Comparison of ENCODE assay signal across 9 cellular contexts in genomic region chr2:175251425-175252041, GRCh38.
A peak's percentile ranks its signal among the peaks of the same experiment; 100 is the strongest.
DNase-seq lines count a peak whose midpoint lies in the region; ATAC-seq, FAIRE-seq and TF ChIP-seq lines count a peak whose summit lies in the region.
"Had no signal": no experiment of that assay in that cellular context is flagged by ENCODE, and none has a peak within 500 bp of the region (broad histone marks: within the 10 kb centered on the region; RNA-seq: fewer than 3 reads in every experiment).

No MANE protein-coding gene starts in this region.

- no peak overlapping the region for H2BK15ac ChIP-seq in IMR-90 (ENCODE audit: low read depth, low read length)

- peak; percentile 62 for ATAC-seq in IMR-90 (ENCODE audit: low read depth)

- H2BK5ac ChIP-seq in IMR-90 (ENCODE audit: low read depth, low read length, poor library complexity, severe bottlenecking), result no peak overlapping the region

- no peak overlapping the region for H3K23ac ChIP-seq in IMR-90 (ENCODE audit: low read depth, low read length)

- TF ChIP-seq CTCF in IMR-90 (conservative IDR thresholded peaks at IDR 0.05; ENCODE audit: low read depth, low read length), result peak; percentile 62

- TF ChIP-seq RAD21 in IMR-90 (IDR thresholded peaks at IDR 0.05; ENCODE audit: low read length), result peak; percentile 37; the same call in 1 of the 2 replicates

- no peak overlapping the region for H3K9ac ChIP-seq in IMR-90 (ENCODE audit: low read depth, low read length)
- H3K9ac ChIP-seq in SK-N-MC (ENCODE audit: insufficient read length), result no peak overlapping the region
- H3K9ac ChIP-seq: BLaER1 had no signal

- H3K9me1 ChIP-seq in IMR-90 (ENCODE audit: insufficient read depth, low read length), result no peaks in the 10 kb centered on the region

- H2AK5ac ChIP-seq in IMR-90 (ENCODE audit: low read depth, low read length), result no peak overlapping the region

- H3K9me3 ChIP-seq in IMR-90 (ENCODE audit: control insufficient read depth, insufficient read depth, low read length), result no peaks in the 10 kb centered on the region
- no peaks in the 10 kb centered on the region for H3K9me3 ChIP-seq in SK-N-MC (ENCODE audit: low read depth, low read length)
- no peaks in the 10 kb centered on the region for H3K9me3 ChIP-seq in small intestine (ENCODE audit: control insufficient read depth, low read depth)
- no peaks in the 10 kb centered on the region for H3K9me3 ChIP-seq in MG63

- no CpG with 5 or more reads among the region's 5 CpGs for WGBS in IMR-90 (ENCODE audit: extremely low coverage in 2 of 2, insufficient read length in 1 of 2), 2 experiments
- 7 to 25% (median 15%) methylated on average over 5 of the region's 5 CpGs for WGBS in small intestine, 3 donors

- no peaks in the 10 kb centered on the region for H3K36me3 ChIP-seq in IMR-90 (ENCODE audit: control insufficient read depth, insufficient read depth, low read length)
- H3K36me3 ChIP-seq in SK-N-MC (ENCODE audit: insufficient read depth, low read length), result no peaks in the 10 kb centered on the region
- no peaks in the 10 kb centered on the region for H3K36me3 ChIP-seq in small intestine (ENCODE audit: control insufficient read depth in 2 of 2, insufficient read depth in 2 of 2, low read length in 2 of 2)
- H3K36me3 ChIP-seq in MG63, result no peaks in the 10 kb centered on the region
- H3K36me3 ChIP-seq: BLaER1 had no signal

- no peak overlapping the region for H2BK20ac ChIP-seq in IMR-90 (ENCODE audit: low read depth, low read length)

- H3K4me2 ChIP-seq in IMR-90 (ENCODE audit: low read depth, low read length), result no peak overlapping the region
- H3K4me2 ChIP-seq: BLaER1 had no signal

- H3K4ac ChIP-seq in IMR-90 (ENCODE audit: low read depth, low read length), result no peak overlapping the region

- H3K4me3 ChIP-seq in IMR-90 (ENCODE audit: insufficient read depth, low read depth, low read length) (no peak overlapping the region), SK-N-MC (no peak overlapping the region), small intestine (ENCODE audit: low read depth in 1 of 2, low read length in 2 of 2) (no peak overlapping the region), MG63 (no peak overlapping the region)
- H3K4me3 ChIP-seq: BLaER1 had no signal

- no peaks in the 10 kb centered on the region for H3K79me1 ChIP-seq in IMR-90 (ENCODE audit: low read depth in 1 of 2, low read length in 2 of 2)

- no TSS peak for BruUV-seq in IMR-90 (replicated peaks; lab: Mats Ljungman, UMichigan)

- TF ChIP-seq POLR2A in IMR-90 (IDR thresholded peaks at IDR 0.05; ENCODE audit: low read depth, low read length), result no peak

- H2AFZ ChIP-seq in IMR-90 (replicated peaks; ENCODE audit: low read length, poor library complexity), result no peak overlapping the region

- peak; percentile 6 for DNase-seq in NCI-H1092 treated with DMSO at 0.1 percent for 48 hours (lab: John Stamatoyannopoulos, UW)
- DNase-seq in NCI-H1092 (lab: John Stamatoyannopoulos, UW), result no peak
- peak; percentile 40 for DNase-seq in IMR-90
- DNase-seq in SK-N-MC (ENCODE audit: low read depth, low spot score), result peak; percentile 62
- peak; percentile 10 for DNase-seq in fibroblast of the conjunctiva (ENCODE audit: low read depth)
- DNase-seq in small intestine, result peak; percentile 49
- no peak for DNase-seq in MG63
- no peak for DNase-seq in activated CD8-positive, alpha-beta memory T cell treated with anti-CD3 and anti-CD28 coated beads, Interleukin-2, amount 50 U/mL, for 48 hours

- no peaks in the 10 kb centered on the region for H4K20me1 ChIP-seq in IMR-90 (ENCODE audit: insufficient read depth, low read length)
- H4K20me1 ChIP-seq: BLaER1 had no signal

- intact Hi-C loops in IMR-90 (cut with micrococcal nuclease), result loop anchor here (5.0 kb wide), 1 partner anchor 846 kb away; the partner anchor contains the start of gene HOXD12

- no peak overlapping the region for H4K8ac ChIP-seq in IMR-90 (ENCODE audit: low read depth in 2 of 2, low read length in 2 of 2)

- dilution Hi-C loops in IMR-90 (cut with HindIII; ENCODE audit: low sequenced_read_pairs, unreplicated experiment), result no loop called here

- H4K91ac ChIP-seq in IMR-90 (ENCODE audit: insufficient read depth, low read depth, low read length), result no peak overlapping the region

- no peak overlapping the region for H3K14ac ChIP-seq in IMR-90 (replicated peaks; ENCODE audit: low read depth, low read length)

- H4K5ac ChIP-seq in IMR-90 (ENCODE audit: low read depth, low read length), result no peak overlapping the region

- POLR2A ChIA-PET in IMR-90 (lab: Charles Lee; ENCODE audit: unreplicated experiment), result no interaction called here

- no peak overlapping the region for H2AK9ac ChIP-seq in IMR-90 (replicated peaks; ENCODE audit: low read depth, low read length, poor library complexity)

- CTCF ChIA-PET in IMR-90 (lab: Yijun Ruan, JAX), result interaction anchor here (0.6 to 2.8 kb wide), 26 partner anchors 10 to 852 kb away, joined by 3 to 42 read pairs (median 3); no protein-coding TSS in a partner anchor

- no peaks in the 10 kb centered on the region for H3K4me1 ChIP-seq in IMR-90 (ENCODE audit: control insufficient read depth, insufficient read depth, low read length)
- no peaks in the 10 kb centered on the region for H3K4me1 ChIP-seq in small intestine (ENCODE audit: control insufficient read depth in 2 of 2, insufficient read depth in 1 of 2, low read depth in 1 of 2, low read length in 1 of 2)

- H3K27ac ChIP-seq in IMR-90 (ENCODE audit: insufficient read depth, low read length) (no peak overlapping the region), SK-N-MC (no peak overlapping the region), small intestine (ENCODE audit: low read depth in 1 of 2, low read length in 1 of 2) (no peak overlapping the region)
- H3K27ac ChIP-seq: BLaER1 had no signal

- H3K27me3 ChIP-seq in IMR-90 (ENCODE audit: control insufficient read depth, insufficient read depth, low read length) (peaks cover 9% of the 10 kb centered on the region), small intestine (ENCODE audit: control insufficient read depth in 2 of 2, insufficient read depth in 2 of 2, low read length in 2 of 2) (peaks cover 0 to 2% of the 10 kb centered on the region in 2 donors), MG63 (peaks cover 18% of the 10 kb centered on the region)
- H3K27me3 ChIP-seq: BLaER1 had no signal

- in situ Hi-C loops in IMR-90 (cut with MboI; ENCODE audit: low sequenced_read_pairs), result loop anchor here (25.0 kb wide), 1 partner anchor 214 kb away; no protein-coding TSS in a partner anchor

- no peak overlapping the region for H3K56ac ChIP-seq in IMR-90 (ENCODE audit: extremely low read depth, insufficient read depth, low read length)

- FAIRE-seq in small intestine (lab: Jason Lieb, UNC), result peak; percentile 30

- H2BK120ac ChIP-seq in IMR-90 (ENCODE audit: low read depth, low read length), result no peak overlapping the region

- no peak overlapping the region for H3K18ac ChIP-seq in IMR-90 (ENCODE audit: low read depth, low read length)

TF ChIP-seq in IMR-90, 13 proteins besides CTCF, POLR2A, EP300 and RAD21:
- TF ChIP-seq ELK1 (IDR thresholded peaks at IDR 0.05; ENCODE audit: borderline replicate concordance, low read depth, low read length) (no peak), CHD1 (IDR thresholded peaks at IDR 0.05; ENCODE audit: low read depth, low read length) (no peak), MXI1 (IDR thresholded peaks at IDR 0.05; ENCODE audit: borderline replicate concordance, low read depth, low read length) (no peak), SMC3 (IDR thresholded peaks at IDR 0.05; ENCODE audit: low read depth, low read length) (peak; percentile 51), CEBPB (IDR thresholded peaks at IDR 0.05; ENCODE audit: low read depth, low read length) (no peak)

Comparison
In these comparisons a context has a peak if more than half of its experiments do, and no peak if none do; other contexts are left out.
1. DNase-seq: peak in NCI-H1092 treated with DMSO at 0.1 percent for 48 hours (single experiment), IMR-90 (single experiment), SK-N-MC (single experiment), fibroblast of the conjunctiva (single experiment) and small intestine (single experiment); none in NCI-H1092 (single experiment), MG63 (single experiment) and activated CD8-positive, alpha-beta memory T cell treated with anti-CD3 and anti-CD28 coated beads, Interleukin-2, amount 50 U/mL, for 48 hours (single experiment).